ENCODE assay signal across 16 cellular contexts in the genomic region with DNA sequence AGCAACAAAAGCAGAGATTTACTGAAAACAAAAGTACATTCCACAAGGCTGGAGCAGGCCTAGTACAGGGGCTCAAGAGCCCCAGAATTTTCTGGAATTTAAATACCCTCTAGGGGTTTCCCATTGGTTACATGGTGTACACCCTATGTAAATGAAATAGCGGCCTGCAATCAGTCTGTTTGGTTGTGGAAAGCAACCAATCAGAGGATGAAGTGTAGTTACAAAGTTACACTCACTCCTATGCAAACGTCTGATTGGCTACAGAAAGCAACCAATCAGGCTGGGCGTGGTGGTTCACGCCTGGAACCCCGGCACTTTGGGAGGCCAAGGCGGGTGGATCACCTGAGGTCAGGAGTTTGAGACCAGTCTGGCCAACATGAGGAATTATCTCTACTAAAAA. TPM values are rescaled to one million over a fixed set of nuclear protein-coding genes. Genes with fewer than 3 reads are reported as not detected.
DNase-seq lines count a peak whose midpoint lies in the region; ATAC-seq and TF ChIP-seq lines count a peak whose summit lies in the region.
"Had no signal": no experiment of that assay in that cellular context is flagged by ENCODE, and none has a peak within 500 bp of the region (broad histone marks: within the 10 kb centered on the region; RNA-seq: fewer than 3 reads in every experiment).

No MANE protein-coding gene starts in this region.

- peak; percentile 20 for DNase-seq in G401 (ENCODE audit: low spot score)
- peak; percentile 31 for DNase-seq in NCI-H460 (ENCODE audit: extremely low read depth, low read depth)
- DNase-seq in endodermal cell = peak; percentile 79
- no peak for DNase-seq in neural crest cell (ENCODE audit: low read depth, low spot score)
- no peak for DNase-seq in MG63
- DNase-seq in NCI-H345 (lab: John Stamatoyannopoulos, UW) = no peak
- DNase-seq in NCI-H2107 treated with DMSO at 0.1 percent for 48 hours (lab: John Stamatoyannopoulos, UW; ENCODE audit: unreplicated experiment) = no peak
- DNase-seq: CD4-positive, CD25-positive, alpha-beta regulatory T cell; left cardiac atrium; NCI-H2029; SW 1271 had no signal

- H3K9me3 ChIP-seq in endodermal cell (ENCODE audit: control insufficient read depth, low read length) (no peaks in the 10 kb centered on the region), MG63 (no peaks in the 10 kb centered on the region)

- H3K9me3 Mint-ChIP-seq in endodermal cell (peaks cover 5% of the 10 kb centered on the region), neural crest cell (peaks cover 6% of the 10 kb centered on the region)
- H3K9me3 Mint-ChIP-seq: activated naive CD4-positive, alpha-beta T cell treated with anti-CD3 and anti-CD28 coated beads, Interleukin-2, amount 50 U/mL, for 24 hours; CD4-positive, CD25-positive, alpha-beta regulatory T cell; natural killer cell treated with Interleukin-12 subunit alpha and Interleukin-12 subunit beta and Interleukin-15 and Interleukin-18, amount 100 ng/mL, for 72 hours; stimulated activated memory B cell treated with anti-CD40 and anti-IgM and Interleukin-4, amounts not matched to agents 10 μg/mL and 1 μg/mL and 100 μg/mL, for 72 hours had no signal

- in situ Hi-C loops in G401 (cut with HindIII; ENCODE audit: low sequenced_read_pairs) = no loop called here

- H3K4me1 Mint-ChIP-seq in endodermal cell (peaks cover 7% of the 10 kb centered on the region), neural crest cell (peaks cover 16% of the 10 kb centered on the region)
- H3K4me1 Mint-ChIP-seq: activated naive CD4-positive, alpha-beta T cell treated with anti-CD3 and anti-CD28 coated beads, Interleukin-2, amount 50 U/mL, for 24 hours; CD4-positive, CD25-positive, alpha-beta regulatory T cell; stimulated activated memory B cell treated with anti-CD40 and anti-IgM and Interleukin-4, amounts not matched to agents 10 μg/mL and 1 μg/mL and 100 μg/mL, for 72 hours had no signal

- no peak overlapping the region for H3K4me3 Mint-ChIP-seq in endodermal cell
- peak overlapping the region; percentile 78 for H3K4me3 Mint-ChIP-seq in neural crest cell
- H3K4me3 Mint-ChIP-seq: activated naive CD4-positive, alpha-beta T cell treated with anti-CD3 and anti-CD28 coated beads, Interleukin-2, amount 50 U/mL, for 24 hours; CD4-positive, CD25-positive, alpha-beta regulatory T cell; natural killer cell treated with Interleukin-12 subunit alpha and Interleukin-12 subunit beta and Interleukin-15 and Interleukin-18, amount 100 ng/mL, for 72 hours; stimulated activated memory B cell treated with anti-CD40 and anti-IgM and Interleukin-4, amounts not matched to agents 10 μg/mL and 1 μg/mL and 100 μg/mL, for 72 hours had no signal

- H3K36me3 ChIP-seq in endodermal cell (ENCODE audit: control insufficient read depth, insufficient read depth, low read length) = no peaks in the 10 kb centered on the region
- no peaks in the 10 kb centered on the region for H3K36me3 ChIP-seq in MG63

- H3K4me1 ChIP-seq in endodermal cell (ENCODE audit: control insufficient read depth, insufficient read depth, low read length) = no peaks in the 10 kb centered on the region

- H3K27me3 ChIP-seq in endodermal cell (ENCODE audit: control insufficient read depth, insufficient read depth, low read length, poor library complexity, severe bottlenecking) (no peaks in the 10 kb centered on the region), MG63 (no peaks in the 10 kb centered on the region)

- no peaks in the 10 kb centered on the region for H3K36me3 Mint-ChIP-seq in endodermal cell (ENCODE audit: low read depth)
- peaks cover 3% of the 10 kb centered on the region for H3K36me3 Mint-ChIP-seq in neural crest cell (ENCODE audit: low read depth)
- H3K36me3 Mint-ChIP-seq: activated naive CD4-positive, alpha-beta T cell treated with anti-CD3 and anti-CD28 coated beads, Interleukin-2, amount 50 U/mL, for 24 hours; CD4-positive, CD25-positive, alpha-beta regulatory T cell; natural killer cell treated with Interleukin-12 subunit alpha and Interleukin-12 subunit beta and Interleukin-15 and Interleukin-18, amount 100 ng/mL, for 72 hours; stimulated activated memory B cell treated with anti-CD40 and anti-IgM and Interleukin-4, amounts not matched to agents 10 μg/mL and 1 μg/mL and 100 μg/mL, for 72 hours had no signal

- 91 to 96% methylated on average over 5 to 6 of the region's 6 CpGs for WGBS in endodermal cell (ENCODE audit: insufficient coverage in 1 of 2, insufficient read length in 1 of 2), 2 experiments

- peak overlapping the region; percentile 100 for H3K27ac Mint-ChIP-seq in endodermal cell
- H3K27ac Mint-ChIP-seq in neural crest cell (ENCODE audit: unreplicated experiment) = peak overlapping the region; percentile 100
- H3K27ac Mint-ChIP-seq: activated naive CD4-positive, alpha-beta T cell treated with anti-CD3 and anti-CD28 coated beads, Interleukin-2, amount 50 U/mL, for 24 hours; CD4-positive, CD25-positive, alpha-beta regulatory T cell; natural killer cell treated with Interleukin-12 subunit alpha and Interleukin-12 subunit beta and Interleukin-15 and Interleukin-18, amount 100 ng/mL, for 72 hours had no signal

- H3K9ac ChIP-seq in endodermal cell (ENCODE audit: extremely low read depth, low read length, poor library complexity, severe bottlenecking) = peak overlapping the region; percentile 89

- H3K27me3 Mint-ChIP-seq in endodermal cell (ENCODE audit: insufficient read depth) = no peaks in the 10 kb centered on the region
- peaks cover 3% of the 10 kb centered on the region for H3K27me3 Mint-ChIP-seq in neural crest cell (ENCODE audit: low read depth)
- H3K27me3 Mint-ChIP-seq: activated naive CD4-positive, alpha-beta T cell treated with anti-CD3 and anti-CD28 coated beads, Interleukin-2, amount 50 U/mL, for 24 hours; CD4-positive, CD25-positive, alpha-beta regulatory T cell; stimulated activated memory B cell treated with anti-CD40 and anti-IgM and Interleukin-4, amounts not matched to agents 10 μg/mL and 1 μg/mL and 100 μg/mL, for 72 hours had no signal

- TF ChIP-seq CTCF in endodermal cell (conservative IDR thresholded peaks at IDR 0.05) = no peak
- TF ChIP-seq CTCF in neural crest cell (conservative IDR thresholded peaks at IDR 0.05) = no peak

- no peak for ATAC-seq in GM21528 (IDR thresholded peaks at IDR 0.05; ENCODE audit: low FRiP score, unreplicated experiment)
- ATAC-seq: left cardiac atrium; natural killer cell treated with Interleukin-12 subunit alpha and Interleukin-12 subunit beta and Interleukin-15 and Interleukin-18, amount 100 ng/mL, for 72 hours; sciatic nerve; stimulated activated memory B cell treated with anti-CD40 and anti-IgM and Interleukin-4, amounts not matched to agents 10 μg/mL and 1 μg/mL and 100 μg/mL, for 72 hours had no signal

- no peak overlapping the region for H3K4me3 ChIP-seq in endodermal cell (ENCODE audit: low read length)
- H3K4me3 ChIP-seq in MG63 = no peak overlapping the region

- peak overlapping the region; percentile 97 for H3K27ac ChIP-seq in endodermal cell (ENCODE audit: low read depth, low read length)

RNA-seq across cellular contexts. Expression of a gene that starts 13.8 kb away (rescaled TPM):
- 17.5 and 20.7 TPM in 2 replicates for total RNA-seq in G401 (2014; rRNA removed; shearing (Covaris generic))
- total RNA-seq in NCI-H460 (2014; rRNA removed; shearing (Covaris generic)) = 32.6 and 38.3 TPM in 2 replicates
- 33.4 and 45.7 TPM in 2 replicates for polyA plus RNA-seq in NCI-H460 (2014; cell fraction: nucleus; rRNA removed)
- 10 to 100 TPM; 13.8 to 31.0 TPM for total RNA-seq in endodermal cell
- polyA plus RNA-seq in endodermal cell (2013, experiment 1 of 2) = 13.4 TPM
- polyA plus RNA-seq in endodermal cell (2013, experiment 2 of 2) = 11.2 TPM
- total RNA-seq in neural crest cell = 25.3 and 25.6 TPM in 2 replicates
- total RNA-seq in MG63 (2014; rRNA removed; shearing (Covaris generic); ENCODE audit: low replicate concordance) = 8.6 and 12.7 TPM in 2 replicates

RNA-seq across cellular contexts. Expression of a gene that starts 53.0 kb away (rescaled TPM):
- total RNA-seq in G401 (2014; rRNA removed; shearing (Covaris generic)) = 16.2 and 25.0 TPM in 2 replicates
- 30.9 and 34.8 TPM in 2 replicates for total RNA-seq in NCI-H460 (2014; rRNA removed; shearing (Covaris generic))
- polyA plus RNA-seq in NCI-H460 (2014; cell fraction: nucleus; rRNA removed) = 13.2 and 14.6 TPM in 2 replicates
- total RNA-seq in endodermal cell (10 to 100 TPM; 22.4 to 40.6 TPM), neural crest cell (38.0 and 41.1 TPM in 2 replicates)
- polyA plus RNA-seq in endodermal cell (2013, experiment 1 of 2) = 14.0 TPM
- 14.5 TPM for polyA plus RNA-seq in endodermal cell (2013, experiment 2 of 2)
- total RNA-seq in MG63 (2014; rRNA removed; shearing (Covaris generic); ENCODE audit: low replicate concordance) = 26.6 and 34.1 TPM in 2 replicates

RNA-seq across cellular contexts. Expression of a gene that starts 60.0 kb away (rescaled TPM):
- 16.4 and 20.5 TPM in 2 replicates for total RNA-seq in G401 (2014; rRNA removed; shearing (Covaris generic))
- total RNA-seq in NCI-H460 (2014; rRNA removed; shearing (Covaris generic)) = 16.0 and 19.8 TPM in 2 replicates
- polyA plus RNA-seq in NCI-H460 (2014; cell fraction: nucleus; rRNA removed) = 16.4 and 30.1 TPM in 2 replicates
- total RNA-seq in endodermal cell (10 to 100 TPM; 33.5 to 71.1 TPM), neural crest cell (66.5 and 67.5 TPM in 2 replicates)
- 24.1 TPM for polyA plus RNA-seq in endodermal cell (2013, experiment 1 of 2)
- 22.4 TPM for polyA plus RNA-seq in endodermal cell (2013, experiment 2 of 2)
- total RNA-seq in MG63 (2014; rRNA removed; shearing (Covaris generic); ENCODE audit: low replicate concordance) = 9.2 and 13.2 TPM in 2 replicates

Comparison
In these comparisons a context has a peak if more than half of its experiments do, and no peak if none do; other contexts are left out.
1. DNase-seq: peak in G401 (single experiment), NCI-H460 (single experiment) and endodermal cell (single experiment); none in neural crest cell (single experiment), MG63 (single experiment), NCI-H345 (single experiment) and NCI-H2107 treated with DMSO at 0.1 percent for 48 hours (single experiment).